In genomic region chr18:1392046-1392445, GRCh38 we compare ENCODE assay signal across 26 cellular contexts.
"Had no signal": no experiment of that assay in that cellular context is flagged by ENCODE, and none has a peak within 500 bp of the region (broad histone marks: within the 10 kb centered on the region; RNA-seq: fewer than 3 reads in every experiment).

No MANE protein-coding gene starts in this region.

- H3K4me1 ChIP-seq: adrenal gland, ascending aorta, left ventricle myocardium inferior, psoas muscle, right atrium auricular region, upper lobe of left lung had no signal

- H3K4me3 ChIP-seq: adrenal gland, ascending aorta, left ventricle myocardium inferior, ovary, psoas muscle, right atrium auricular region, upper lobe of left lung had no signal

- H3K36me3 ChIP-seq: adrenal gland, ascending aorta, left ventricle myocardium inferior, neutrophil, ovary, right atrium auricular region, upper lobe of left lung had no signal

- H3K9me3 ChIP-seq: adrenal gland, neutrophil, ovary, psoas muscle, right atrium auricular region had no signal

- FAIRE-seq: kidney had no signal

- DNase-seq: activated B cell treated with CpG ODN at 0.5 μM for 24 hours; activated CD4-positive, alpha-beta T cell treated with anti-CD3 and anti-CD28 coated beads for 36 hours; activated CD4-positive, alpha-beta T cell treated with anti-CD3 and anti-CD28 coated beads, Interleukin-2, amount 50 U/mL, for 4 hours; activated CD8-positive, alpha-beta memory T cell treated with anti-CD3 and anti-CD28 coated beads for 24 hours; activated CD8-positive, alpha-beta memory T cell treated with anti-CD3 and anti-CD28 coated beads, Interleukin-2, amount 50 U/mL, for 4 hours; activated T-cell treated with anti-CD3 and anti-CD28 coated beads, Interleukin-2, amount 50 U/mL, for 24 hours; adrenal gland; central memory CD4-positive, alpha-beta T cell; dermis blood vessel endothelial cell; effector CD8-positive, alpha-beta T cell; erythroblast; foreskin fibroblast; kidney; left ventricle myocardium inferior; mammary epithelial cell; midbrain; ovary; psoas muscle; stimulated activated CD4-positive, alpha-beta T cell treated with anti-CD3 and anti-CD28 coated beads, Interleukin-4, amount 100 ng/mL, for 4 hours; stimulated activated naive CD8-positive, alpha-beta T cell treated with anti-CD3 and anti-CD28 coated beads, Interleukin-15, Interleukin-2, amounts not matched to agents 100 U/mL and 50 U/mL, for 24 hours; T-helper 9 cell; upper lobe of left lung had no signal

- H3K27me3 ChIP-seq: adrenal gland, ascending aorta, neutrophil, ovary, right atrium auricular region, upper lobe of left lung had no signal

- H3K27ac ChIP-seq: adrenal gland, ascending aorta, left ventricle myocardium inferior, neutrophil, ovary, psoas muscle, right atrium auricular region, upper lobe of left lung had no signal

- ATAC-seq: activated CD4-positive, alpha-beta T cell treated with anti-CD3 and anti-CD28 coated beads for 36 hours; activated T-helper 17 cell treated with anti-CD3 and anti-CD28 coated beads, Interleukin-2, amount 50 U/mL, for 72 hours; psoas muscle; stimulated activated naive CD8-positive, alpha-beta T cell treated with anti-CD3 and anti-CD28 coated beads, Interleukin-15, Interleukin-2, amounts not matched to agents 100 U/mL and 50 U/mL, for 24 hours had no signal
